2 cellular contexts compared by ENCODE assay signal in genomic region chr1:248906741-248907661, GRCh38.
TF ChIP-seq lines count a peak whose summit lies in the region.

No MANE protein-coding gene starts in this region.

TF ChIP-seq in GM23338, 12 proteins besides CTCF, POLR2A, EP300 and RAD21:
- no peak for TF ChIP-seq POLR2AphosphoS5 (IDR thresholded peaks at IDR 0.05; ENCODE audit: low read depth)
- TF ChIP-seq CREB1 (CRISPR knock-in tag; IDR thresholded peaks at IDR 0.05; ENCODE audit: low read depth), result peak; percentile 72
TF ChIP-seq in GM23338: peak in this region for 1.

TF ChIP-seq in H1, 55 proteins besides CTCF, POLR2A, EP300 and RAD21:
- TF ChIP-seq SRF (IDR thresholded peaks at IDR 0.05; ENCODE audit: low read depth, low read length) (no peak), SAP30 (IDR thresholded peaks at IDR 0.05; ENCODE audit: insufficient read depth, insufficient replicate concordance, low read length) (no peak), TAF1 (IDR thresholded peaks at IDR 0.05; ENCODE audit: low read depth, low read length) (peak; percentile 53; the same call in 1 of the 2 replicates), POLR2AphosphoS5 (IDR thresholded peaks at IDR 0.05; ENCODE audit: low read depth, low read length) (peak; percentile 32; the same call in 1 of the 2 replicates)
